Comparison of ENCODE assay signal across 21 cellular contexts in the genomic region with DNA sequence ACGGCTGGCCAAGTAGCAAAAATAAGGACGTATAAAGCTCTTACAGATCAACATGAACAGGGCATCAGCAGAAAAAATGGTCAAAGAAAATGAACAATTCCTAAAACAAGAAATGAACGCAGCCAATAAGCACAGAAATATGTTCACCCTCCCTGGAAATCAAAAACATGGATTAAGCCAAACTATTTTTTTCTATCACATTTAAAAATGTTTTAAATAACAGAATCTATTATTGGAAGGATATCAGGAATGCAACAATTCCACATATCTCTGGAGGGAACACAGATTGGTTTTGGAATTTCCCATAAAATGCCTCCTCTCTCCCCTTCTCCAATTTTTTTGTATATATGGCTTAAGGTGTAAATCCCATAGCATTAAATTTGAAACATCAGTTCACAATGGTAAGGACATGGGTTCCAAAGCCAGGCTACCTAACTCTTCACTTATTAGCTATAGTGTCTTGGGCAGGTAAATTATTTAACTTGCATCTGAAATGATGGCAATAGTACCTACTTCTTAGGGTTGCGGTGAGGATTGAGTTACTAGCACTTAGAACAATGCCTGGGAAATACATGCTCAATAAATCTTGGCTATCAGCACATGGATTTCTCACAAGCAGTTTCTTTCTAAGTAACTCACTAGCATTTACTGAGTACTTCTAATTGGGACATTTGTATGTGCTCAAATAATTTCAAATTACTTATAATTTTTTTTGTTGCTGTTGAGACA.
"Had no signal": no experiment of that assay in that cellular context is flagged by ENCODE, and none has a peak within 500 bp of the region (broad histone marks: within the 10 kb centered on the region; RNA-seq: fewer than 3 reads in every experiment).

No MANE protein-coding gene starts in this region.

- H3K4me3 Mint-ChIP-seq: activated CD4-positive, alpha-beta T cell treated with anti-CD3 and anti-CD28 coated beads, Interleukin-2, amount 10 ng/mL, durations not matched to agents 7 days and 5 days; activated naive CD4-positive, alpha-beta T cell treated with anti-CD3 and anti-CD28 coated beads, Interleukin-2, amount 10 ng/mL, durations not matched to agents 7 days and 5 days; activated naive CD8-positive, alpha-beta T cell treated with anti-CD3 and anti-CD28 coated beads, Interleukin-2, amount 50 U/mL, for 24 hours; activated T-cell treated with anti-CD3 and anti-CD28 coated beads, Interleukin-2, amount 50 U/mL, for 4 hours; endodermal cell; memory B cell; neural progenitor cell; stimulated activated effector memory CD8-positive, alpha-beta T cell treated with anti-CD3 and anti-CD28 coated beads, Interleukin-12 subunit alpha, Interleukin-12 subunit beta, amount 100 ng/mL, for 72 hours had no signal

- ATAC-seq: activated CD4-positive, CD25-positive, alpha-beta regulatory T cell treated with anti-CD3 and anti-CD28 coated beads, Interleukin-2, amount 50 U/mL, for 24 hours; activated naive CD8-positive, alpha-beta T cell treated with anti-CD3 and anti-CD28 coated beads, Interleukin-2, amount 50 U/mL, for 24 hours; activated T-cell treated with anti-CD3 and anti-CD28 coated beads, Interleukin-2, amount 50 U/mL, for 4 hours; stimulated activated effector memory CD8-positive, alpha-beta T cell treated with anti-CD3 and anti-CD28 coated beads, Interleukin-12 subunit alpha, Interleukin-12 subunit beta, amount 100 ng/mL, for 72 hours; upper lobe of right lung had no signal

- H3K9me3 Mint-ChIP-seq: activated CD4-positive, alpha-beta T cell treated with anti-CD3 and anti-CD28 coated beads, Interleukin-2, amount 10 ng/mL, durations not matched to agents 7 days and 5 days; activated naive CD4-positive, alpha-beta T cell treated with anti-CD3 and anti-CD28 coated beads, Interleukin-2, amount 10 ng/mL, durations not matched to agents 7 days and 5 days; activated naive CD8-positive, alpha-beta T cell treated with anti-CD3 and anti-CD28 coated beads, Interleukin-2, amount 50 U/mL, for 24 hours; activated T-cell treated with anti-CD3 and anti-CD28 coated beads, Interleukin-2, amount 50 U/mL, for 4 hours; endodermal cell; memory B cell; naive B cell; neural progenitor cell; stimulated activated effector memory CD8-positive, alpha-beta T cell treated with anti-CD3 and anti-CD28 coated beads, Interleukin-12 subunit alpha, Interleukin-12 subunit beta, amount 100 ng/mL, for 72 hours had no signal

- H3K36me3 ChIP-seq: gastroesophageal sphincter, neural progenitor cell, ovary, stomach, upper lobe of right lung had no signal

- H3K4me1 ChIP-seq: neural progenitor cell had no signal

- H3K4me3 ChIP-seq: dorsolateral prefrontal cortex, gastroesophageal sphincter, heart right ventricle, mucosa of descending colon, neural progenitor cell, ovary, stomach, upper lobe of right lung had no signal

- H3K4me1 Mint-ChIP-seq: stimulated activated effector memory CD8-positive, alpha-beta T cell treated with anti-CD3 and anti-CD28 coated beads, Interleukin-12 subunit alpha, Interleukin-12 subunit beta, amount 100 ng/mL, for 72 hours had no signal

- H2AFZ ChIP-seq: neural progenitor cell had no signal

- H3K9me3 ChIP-seq: gastroesophageal sphincter, heart right ventricle, mucosa of descending colon, ovary, stomach, upper lobe of right lung had no signal

- H3K27me3 ChIP-seq: gastroesophageal sphincter, heart right ventricle, neural progenitor cell, ovary, stomach had no signal

- H3K27ac Mint-ChIP-seq: activated CD4-positive, alpha-beta T cell treated with anti-CD3 and anti-CD28 coated beads, Interleukin-2, amount 10 ng/mL, durations not matched to agents 7 days and 5 days; activated naive CD4-positive, alpha-beta T cell treated with anti-CD3 and anti-CD28 coated beads, Interleukin-2, amount 10 ng/mL, durations not matched to agents 7 days and 5 days; activated naive CD8-positive, alpha-beta T cell treated with anti-CD3 and anti-CD28 coated beads, Interleukin-2, amount 50 U/mL, for 24 hours; endodermal cell; memory B cell; neural progenitor cell; stimulated activated effector memory CD8-positive, alpha-beta T cell treated with anti-CD3 and anti-CD28 coated beads, Interleukin-12 subunit alpha, Interleukin-12 subunit beta, amount 100 ng/mL, for 72 hours had no signal

- H3K36me3 Mint-ChIP-seq: activated naive CD4-positive, alpha-beta T cell treated with anti-CD3 and anti-CD28 coated beads, Interleukin-2, amount 10 ng/mL, durations not matched to agents 7 days and 5 days; memory B cell; naive B cell; neural progenitor cell; stimulated activated effector memory CD8-positive, alpha-beta T cell treated with anti-CD3 and anti-CD28 coated beads, Interleukin-12 subunit alpha, Interleukin-12 subunit beta, amount 100 ng/mL, for 72 hours had no signal

- DNase-seq: activated CD4-positive, alpha-beta T cell treated with anti-CD3 and anti-CD28 coated beads, Interleukin-2, amount 10 ng/mL, durations not matched to agents 7 days and 5 days; activated CD8-positive, alpha-beta memory T cell treated with anti-CD3 and anti-CD28 coated beads, Interleukin-2, amount 50 U/mL, for 4 hours; activated naive CD4-positive, alpha-beta T cell treated with anti-CD3 and anti-CD28 coated beads, Interleukin-2, amount 10 ng/mL, durations not matched to agents 7 days and 5 days; activated naive CD8-positive, alpha-beta T cell treated with anti-CD3 and anti-CD28 coated beads, Interleukin-2, amount 50 U/mL, for 24 hours; activated T-cell treated with anti-CD3 and anti-CD28 coated beads, Interleukin-2, amount 50 U/mL, for 4 hours; dorsolateral prefrontal cortex; endodermal cell; heart right ventricle; left ventricle myocardium superior; mucosa of descending colon; naive B cell; ovary; stimulated activated CD4-positive, alpha-beta T cell treated with anti-CD3 and anti-CD28 coated beads, Interleukin-4, amount 100 ng/mL, for 24 hours; stomach; upper lobe of right lung had no signal

- H3K27ac ChIP-seq: dorsolateral prefrontal cortex, epithelial cell of prostate, neural progenitor cell, ovary, stomach, upper lobe of right lung had no signal
